Comparison of ENCODE assay signal across 23 cellular contexts in the genomic region with DNA sequence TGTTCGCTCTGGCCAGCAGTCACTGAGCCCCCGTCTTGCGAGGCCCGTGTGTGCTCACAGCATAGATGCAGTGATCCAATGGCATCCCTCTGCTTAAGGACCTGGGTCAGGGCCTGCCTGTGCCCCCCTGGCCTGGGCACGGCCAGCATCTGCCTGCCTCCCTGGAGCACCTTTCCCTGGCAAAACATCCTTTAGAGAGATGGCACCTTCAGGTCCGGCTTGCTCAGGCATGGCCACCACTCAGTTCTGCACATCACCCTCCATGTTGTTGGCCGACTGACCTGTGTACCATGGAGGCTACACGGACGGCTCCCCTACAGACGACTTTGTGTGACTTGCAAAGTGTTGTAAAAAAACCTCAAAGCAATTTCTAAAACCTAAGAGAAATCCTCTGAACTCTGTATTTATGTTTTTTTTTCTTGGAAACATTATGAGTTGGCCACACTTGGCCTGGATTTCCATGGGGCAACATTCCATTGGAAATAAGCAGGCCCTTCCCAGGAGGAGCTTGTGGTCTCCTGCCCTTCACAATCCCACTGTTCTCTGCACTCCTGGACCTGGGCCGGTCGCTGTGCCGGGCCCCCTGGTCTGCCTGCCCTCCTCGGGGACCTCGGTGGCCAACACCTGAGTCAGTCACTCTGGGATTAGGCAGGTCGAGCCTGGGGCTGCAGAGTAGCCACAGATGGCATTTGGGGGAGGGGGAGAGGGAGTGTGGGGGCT.
"Had no signal": no experiment of that assay in that cellular context is flagged by ENCODE, and none has a peak within 500 bp of the region (broad histone marks: within the 10 kb centered on the region; RNA-seq: fewer than 3 reads in every experiment).

No MANE protein-coding gene starts in this region.

- H3K9me3 Mint-ChIP-seq: activated naive CD4-positive, alpha-beta T cell treated with anti-CD3 and anti-CD28 coated beads, Interleukin-2, amount 50 U/mL, for 72 hours; activated T-helper 1 cell treated with anti-CD3 and anti-CD28 coated beads, Interleukin-12 subunit alpha, Interleukin-12 subunit beta, Interleukin-2, Interleukin-4 antibody, amounts not matched to agents 30 ng/mL and 10 ng/mL and 1 ng/mL, durations not matched to agents 14 hours and 24 hours and 36 hours had no signal

- H3K36me3 ChIP-seq: ascending aorta, brain microvascular endothelial cell, esophagus squamous epithelium, gastroesophageal sphincter, tibial artery, uterus had no signal

- H3K4me1 ChIP-seq: ascending aorta, esophagus squamous epithelium, gastroesophageal sphincter, tibial artery, uterus had no signal

- H3K9me3 ChIP-seq: ascending aorta, esophagus squamous epithelium, mucosa of descending colon, uterus had no signal

- H3K27ac Mint-ChIP-seq: activated naive CD4-positive, alpha-beta T cell treated with anti-CD3 and anti-CD28 coated beads, Interleukin-2, amount 50 U/mL, for 72 hours; activated T-helper 1 cell treated with anti-CD3 and anti-CD28 coated beads, Interleukin-12 subunit alpha, Interleukin-12 subunit beta, Interleukin-2, Interleukin-4 antibody, amounts not matched to agents 30 ng/mL and 10 ng/mL and 1 ng/mL, durations not matched to agents 14 hours and 24 hours and 36 hours; naive B cell; WTC11 had no signal

- ATAC-seq: activated naive CD4-positive, alpha-beta T cell treated with anti-CD3 and anti-CD28 coated beads, Interleukin-2, amount 50 U/mL, for 72 hours; gastroesophageal sphincter; left cardiac atrium; mucosa of descending colon; stimulated activated naive CD8-positive, alpha-beta T cell treated with anti-CD3 and anti-CD28 coated beads, Interleukin-15, Interleukin-2, amounts not matched to agents 100 U/mL and 50 U/mL, for 24 hours; WTC11 had no signal

- H3K27me3 ChIP-seq: ascending aorta, brain microvascular endothelial cell, uterus had no signal

- H3K4me1 Mint-ChIP-seq: naive B cell, neural crest cell, WTC11 had no signal

- H3K36me3 Mint-ChIP-seq: activated naive CD4-positive, alpha-beta T cell treated with anti-CD3 and anti-CD28 coated beads, Interleukin-2, amount 50 U/mL, for 72 hours; naive B cell had no signal

- DNase-seq: brain microvascular endothelial cell; central memory CD4-positive, alpha-beta T cell; esophagus squamous epithelium; hypothalamus; left cardiac atrium; mesenchymal stem cell; mucosa of descending colon; naive B cell; occipital lobe; stimulated activated CD4-positive, alpha-beta T cell treated with anti-CD3 and anti-CD28 coated beads, Interleukin-12 subunit alpha, Interleukin-12 subunit beta, amount 100 ng/mL, for 4 hours; stimulated activated CD4-positive, alpha-beta T cell treated with anti-CD3 and anti-CD28 coated beads, Interleukin-4, amount 100 ng/mL, for 4 hours; stimulated activated naive CD8-positive, alpha-beta T cell treated with anti-CD3 and anti-CD28 coated beads, Interleukin-15, Interleukin-2, amounts not matched to agents 100 U/mL and 50 U/mL, for 24 hours; substantia nigra; T-helper 9 cell; tibial artery; uterus had no signal

- H3K4me3 ChIP-seq: ascending aorta, dorsolateral prefrontal cortex, esophagus squamous epithelium, gastroesophageal sphincter, mucosa of descending colon, tibial artery, uterus had no signal

- H3K4me3 Mint-ChIP-seq: activated T-helper 1 cell treated with anti-CD3 and anti-CD28 coated beads, Interleukin-12 subunit alpha, Interleukin-12 subunit beta, Interleukin-2, Interleukin-4 antibody, amounts not matched to agents 30 ng/mL and 10 ng/mL and 1 ng/mL, durations not matched to agents 14 hours and 24 hours and 36 hours; naive B cell; neural crest cell; WTC11 had no signal

- H3K27ac ChIP-seq: ascending aorta, brain microvascular endothelial cell, dorsolateral prefrontal cortex, esophagus squamous epithelium, gastroesophageal sphincter, tibial artery, uterus had no signal
